ENCODE assay signal across 1 cellular context in the genomic region with DNA sequence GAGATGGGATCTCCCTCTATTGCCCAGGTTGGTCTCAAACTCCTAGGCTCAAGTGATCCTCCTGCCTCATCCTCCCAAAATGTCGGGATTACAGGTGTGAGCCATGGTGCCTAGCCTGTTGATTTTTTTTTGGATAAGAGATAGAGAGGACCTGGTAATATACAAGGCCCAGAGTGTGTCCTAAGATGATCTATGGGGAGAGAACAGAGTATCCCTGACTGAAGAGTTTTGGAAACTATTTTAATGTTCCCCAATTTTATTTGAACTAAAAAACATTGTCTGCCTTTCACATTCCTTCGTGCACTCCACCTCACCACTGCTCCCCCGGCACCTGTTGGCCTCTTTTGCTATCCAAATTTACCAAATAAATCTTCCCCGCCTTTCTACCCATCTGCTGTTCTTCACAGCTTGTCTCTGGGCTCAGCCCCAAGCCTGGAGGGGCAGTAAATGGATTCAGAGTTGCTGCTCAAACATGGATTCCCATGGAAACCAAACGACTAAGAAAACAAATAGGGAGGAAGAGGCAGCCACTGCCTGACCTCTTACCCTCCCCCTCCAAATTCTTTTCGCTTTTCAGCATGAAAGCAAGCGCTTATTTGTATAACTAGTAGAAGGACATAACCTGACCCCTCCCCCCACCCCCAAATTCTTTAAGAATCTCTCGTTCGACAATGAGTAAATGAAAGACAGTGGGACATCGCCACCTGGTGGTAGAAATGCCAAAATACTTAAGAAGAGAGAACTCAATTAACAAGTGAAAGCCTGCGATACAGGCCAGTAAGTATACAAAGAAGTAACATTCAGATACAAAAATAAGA.
TF ChIP-seq lines count a peak whose summit lies in the region.

No MANE protein-coding gene starts in this region.

TF ChIP-seq in K562, 482 proteins besides CTCF, POLR2A, EP300 and RAD21 (continued from another document and continues in another):
- TF ChIP-seq ZNF699 (CRISPR knock-in tag; IDR thresholded peaks at IDR 0.05; ENCODE audit: insufficient replicate concordance) (no peak), TEAD2 (tag; IDR thresholded peaks at IDR 0.05) (peak; percentile 70; the same call in 1 of the 2 replicates), CTBP1 (IDR thresholded peaks at IDR 0.05; ENCODE audit: borderline replicate concordance) (0 out of 2 replicates have a peak, but pooled peaks have one; percentile 11), ETS2 (tag; IDR thresholded peaks at IDR 0.05; ENCODE audit: borderline replicate concordance, poor library complexity, severe bottlenecking) (no peak), GATAD2A (IDR thresholded peaks at IDR 0.05) (no peak), ZNF79 (CRISPR knock-in tag; IDR thresholded peaks at IDR 0.05; ENCODE audit: low read depth) (no peak), SRSF1 (IDR thresholded peaks at IDR 0.05; ENCODE audit: low read depth, low read length) (no peak), ARID1B (IDR thresholded peaks at IDR 0.05) (no peak), BCL6 (CRISPR knock-in tag; IDR thresholded peaks at IDR 0.05) (no peak), FOSL1 (tag; conservative IDR thresholded peaks at IDR 0.05) (no peak), RBM17 (IDR thresholded peaks at IDR 0.05; ENCODE audit: borderline replicate concordance, low read depth, low read length) (no peak), POLR3A (IDR thresholded peaks at IDR 0.05; ENCODE audit: borderline replicate concordance, extremely low read depth, insufficient read depth, insufficient read length) (no peak), DMBX1 (CRISPR knock-in tag; IDR thresholded peaks at IDR 0.05; ENCODE audit: borderline replicate concordance) (no peak), TAF9B (IDR thresholded peaks at IDR 0.05; ENCODE audit: partially characterized antibody) (no peak), FOS (IDR thresholded peaks at IDR 0.05; ENCODE audit: extremely low read depth, insufficient read length) (no peak), NRF1 (conservative IDR thresholded peaks at IDR 0.05 in 1 of 2, IDR thresholded peaks at IDR 0.05 in 1 of 2) (no peak), ZBTB1 (CRISPR knock-in tag; IDR thresholded peaks at IDR 0.05; ENCODE audit: borderline replicate concordance, low read depth) (no peak), ZNF12 (CRISPR knock-in tag; IDR thresholded peaks at IDR 0.05) (no peak), ELF2 (CRISPR knock-in tag; IDR thresholded peaks at IDR 0.05) (no peak), MXI1 (IDR thresholded peaks at IDR 0.05; ENCODE audit: low read depth, low read length) (no peak), ZKSCAN3 (CRISPR knock-in tag; IDR thresholded peaks at IDR 0.05) (no peak), STAT5B (CRISPR knock-in tag; IDR thresholded peaks at IDR 0.05) (no peak), ZSCAN32 (CRISPR knock-in tag; IDR thresholded peaks at IDR 0.05) (no peak), CREB1 (IDR thresholded peaks at IDR 0.05) (no peak), CREB1 (CRISPR knock-in tag; IDR thresholded peaks at IDR 0.05) (no peak)
- TF ChIP-seq, protein P1, sequence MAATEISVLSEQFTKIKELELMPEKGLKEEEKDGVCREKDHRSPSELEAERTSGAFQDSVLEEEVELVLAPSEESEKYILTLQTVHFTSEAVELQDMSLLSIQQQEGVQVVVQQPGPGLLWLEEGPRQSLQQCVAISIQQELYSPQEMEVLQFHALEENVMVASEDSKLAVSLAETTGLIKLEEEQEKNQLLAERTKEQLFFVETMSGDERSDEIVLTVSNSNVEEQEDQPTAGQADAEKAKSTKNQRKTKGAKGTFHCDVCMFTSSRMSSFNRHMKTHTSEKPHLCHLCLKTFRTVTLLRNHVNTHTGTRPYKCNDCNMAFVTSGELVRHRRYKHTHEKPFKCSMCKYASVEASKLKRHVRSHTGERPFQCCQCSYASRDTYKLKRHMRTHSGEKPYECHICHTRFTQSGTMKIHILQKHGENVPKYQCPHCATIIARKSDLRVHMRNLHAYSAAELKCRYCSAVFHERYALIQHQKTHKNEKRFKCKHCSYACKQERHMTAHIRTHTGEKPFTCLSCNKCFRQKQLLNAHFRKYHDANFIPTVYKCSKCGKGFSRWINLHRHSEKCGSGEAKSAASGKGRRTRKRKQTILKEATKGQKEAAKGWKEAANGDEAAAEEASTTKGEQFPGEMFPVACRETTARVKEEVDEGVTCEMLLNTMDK (IDR thresholded peaks at IDR 0.05; ENCODE audit: borderline replicate concordance, insufficient read depth, low read depth, low read length, poor library complexity, severe bottlenecking), result no peak
- TF ChIP-seq, protein P2, sequence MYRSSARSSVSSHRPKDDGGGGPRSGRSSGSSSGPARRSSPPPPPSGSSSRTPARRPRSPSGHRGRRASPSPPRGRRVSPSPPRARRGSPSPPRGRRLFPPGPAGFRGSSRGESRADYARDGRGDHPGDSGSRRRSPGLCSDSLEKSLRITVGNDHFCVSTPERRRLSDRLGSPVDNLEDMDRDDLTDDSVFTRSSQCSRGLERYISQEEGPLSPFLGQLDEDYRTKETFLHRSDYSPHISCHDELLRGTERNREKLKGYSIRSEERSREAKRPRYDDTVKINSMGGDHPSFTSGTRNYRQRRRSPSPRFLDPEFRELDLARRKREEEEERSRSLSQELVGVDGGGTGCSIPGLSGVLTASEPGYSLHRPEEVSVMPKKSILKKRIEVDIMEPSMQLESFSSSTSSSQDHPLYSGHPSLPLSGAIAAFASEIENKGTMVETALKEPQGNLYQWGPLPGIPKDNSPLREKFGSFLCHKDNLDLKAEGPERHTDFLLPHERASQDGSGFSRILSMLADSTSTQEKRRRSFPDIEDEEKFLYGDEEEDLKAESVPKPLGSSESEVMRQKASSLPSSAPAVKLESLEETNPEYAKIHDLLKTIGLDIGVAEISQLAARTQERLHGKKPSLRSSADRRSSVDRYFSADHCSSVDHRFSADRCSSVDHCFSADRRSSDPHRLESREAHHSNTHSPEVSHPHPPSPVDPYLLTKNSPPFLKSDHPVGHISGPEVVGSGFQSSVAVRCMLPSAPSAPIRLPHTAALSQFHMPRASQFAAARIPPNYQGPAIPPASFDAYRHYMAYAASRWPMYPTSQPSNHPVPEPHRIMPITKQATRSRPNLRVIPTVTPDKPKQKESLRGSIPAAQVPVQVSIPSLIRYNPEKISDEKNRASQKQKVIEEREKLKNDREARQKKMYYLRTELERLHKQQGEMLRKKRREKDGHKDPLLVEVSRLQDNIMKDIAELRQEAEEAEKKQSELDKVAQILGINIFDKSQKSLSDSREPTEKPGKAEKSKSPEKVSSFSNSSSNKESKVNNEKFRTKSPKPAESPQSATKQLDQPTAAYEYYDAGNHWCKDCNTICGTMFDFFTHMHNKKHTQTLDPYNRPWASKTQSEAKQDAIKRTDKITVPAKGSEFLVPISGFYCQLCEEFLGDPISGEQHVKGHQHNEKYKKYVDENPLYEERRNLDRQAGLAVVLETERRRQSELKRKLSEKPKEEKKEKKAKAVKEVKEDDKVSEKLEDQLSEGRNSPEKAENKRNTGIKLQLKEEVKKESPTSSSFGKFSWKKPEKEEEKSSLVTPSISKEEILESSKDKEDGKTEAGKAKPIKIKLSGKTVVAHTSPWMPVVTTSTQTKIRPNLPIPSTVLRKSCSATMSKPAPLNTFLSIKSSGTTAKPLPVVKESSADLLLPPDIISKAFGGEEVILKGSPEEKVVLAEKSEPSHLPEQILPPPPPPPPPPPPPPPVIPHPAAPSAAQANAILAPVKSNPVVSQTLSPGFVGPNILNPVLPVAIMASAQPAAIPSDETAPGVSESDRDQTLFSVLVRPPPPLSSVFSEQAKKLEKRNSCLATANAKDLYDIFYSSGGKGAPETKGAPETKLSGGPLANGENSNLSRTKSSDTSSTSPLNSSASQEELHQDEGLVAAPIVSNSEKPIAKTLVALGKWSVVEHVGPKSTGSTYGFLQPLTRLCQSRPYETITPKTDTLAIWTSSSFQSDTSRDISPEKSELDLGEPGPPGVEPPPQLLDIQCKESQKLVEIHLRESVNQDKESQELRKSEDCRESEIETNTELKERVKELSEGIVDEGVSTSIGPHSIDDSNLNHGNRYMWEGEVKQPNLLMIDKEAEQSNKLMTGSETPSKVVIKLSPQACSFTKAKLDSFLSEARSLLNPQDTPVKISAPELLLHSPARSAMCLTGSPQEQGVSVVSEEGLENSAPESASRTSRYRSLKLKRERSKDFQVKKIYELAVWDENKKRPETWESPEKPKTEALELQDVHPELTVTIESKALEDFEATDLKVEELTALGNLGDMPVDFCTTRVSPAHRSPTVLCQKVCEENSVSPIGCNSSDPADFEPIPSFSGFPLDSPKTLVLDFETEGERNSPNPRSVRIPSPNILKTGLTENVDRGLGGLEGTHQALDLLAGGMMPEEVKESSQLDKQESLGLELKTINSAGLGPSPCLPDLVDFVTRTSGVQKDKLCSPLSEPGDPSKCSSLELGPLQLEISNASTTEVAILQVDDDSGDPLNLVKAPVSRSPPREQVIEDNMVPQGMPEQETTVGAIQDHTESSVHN (IDR thresholded peaks at IDR 0.05; ENCODE audit: borderline replicate concordance in 1 of 2, low read depth in 1 of 2), result no peak
- TF ChIP-seq, protein P3, sequence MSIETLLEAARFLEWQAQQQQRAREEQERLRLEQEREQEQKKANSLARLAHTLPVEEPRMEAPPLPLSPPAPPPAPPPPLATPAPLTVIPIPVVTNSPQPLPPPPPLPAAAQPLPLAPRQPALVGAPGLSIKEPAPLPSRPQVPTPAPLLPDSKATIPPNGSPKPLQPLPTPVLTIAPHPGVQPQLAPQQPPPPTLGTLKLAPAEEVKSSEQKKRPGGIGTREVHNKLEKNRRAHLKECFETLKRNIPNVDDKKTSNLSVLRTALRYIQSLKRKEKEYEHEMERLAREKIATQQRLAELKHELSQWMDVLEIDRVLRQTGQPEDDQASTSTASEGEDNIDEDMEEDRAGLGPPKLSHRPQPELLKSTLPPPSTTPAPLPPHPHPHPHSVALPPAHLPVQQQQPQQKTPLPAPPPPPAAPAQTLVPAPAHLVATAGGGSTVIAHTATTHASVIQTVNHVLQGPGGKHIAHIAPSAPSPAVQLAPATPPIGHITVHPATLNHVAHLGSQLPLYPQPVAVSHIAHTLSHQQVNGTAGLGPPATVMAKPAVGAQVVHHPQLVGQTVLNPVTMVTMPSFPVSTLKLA (conservative IDR thresholded peaks at IDR 0.05), result no peak
- TF ChIP-seq, protein P4, sequence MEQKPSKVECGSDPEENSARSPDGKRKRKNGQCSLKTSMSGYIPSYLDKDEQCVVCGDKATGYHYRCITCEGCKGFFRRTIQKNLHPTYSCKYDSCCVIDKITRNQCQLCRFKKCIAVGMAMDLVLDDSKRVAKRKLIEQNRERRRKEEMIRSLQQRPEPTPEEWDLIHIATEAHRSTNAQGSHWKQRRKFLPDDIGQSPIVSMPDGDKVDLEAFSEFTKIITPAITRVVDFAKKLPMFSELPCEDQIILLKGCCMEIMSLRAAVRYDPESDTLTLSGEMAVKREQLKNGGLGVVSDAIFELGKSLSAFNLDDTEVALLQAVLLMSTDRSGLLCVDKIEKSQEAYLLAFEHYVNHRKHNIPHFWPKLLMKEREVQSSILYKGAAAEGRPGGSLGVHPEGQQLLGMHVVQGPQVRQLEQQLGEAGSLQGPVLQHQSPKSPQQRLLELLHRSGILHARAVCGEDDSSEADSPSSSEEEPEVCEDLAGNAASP (IDR thresholded peaks at IDR 0.05), result no peak
- TF ChIP-seq, protein P5, sequence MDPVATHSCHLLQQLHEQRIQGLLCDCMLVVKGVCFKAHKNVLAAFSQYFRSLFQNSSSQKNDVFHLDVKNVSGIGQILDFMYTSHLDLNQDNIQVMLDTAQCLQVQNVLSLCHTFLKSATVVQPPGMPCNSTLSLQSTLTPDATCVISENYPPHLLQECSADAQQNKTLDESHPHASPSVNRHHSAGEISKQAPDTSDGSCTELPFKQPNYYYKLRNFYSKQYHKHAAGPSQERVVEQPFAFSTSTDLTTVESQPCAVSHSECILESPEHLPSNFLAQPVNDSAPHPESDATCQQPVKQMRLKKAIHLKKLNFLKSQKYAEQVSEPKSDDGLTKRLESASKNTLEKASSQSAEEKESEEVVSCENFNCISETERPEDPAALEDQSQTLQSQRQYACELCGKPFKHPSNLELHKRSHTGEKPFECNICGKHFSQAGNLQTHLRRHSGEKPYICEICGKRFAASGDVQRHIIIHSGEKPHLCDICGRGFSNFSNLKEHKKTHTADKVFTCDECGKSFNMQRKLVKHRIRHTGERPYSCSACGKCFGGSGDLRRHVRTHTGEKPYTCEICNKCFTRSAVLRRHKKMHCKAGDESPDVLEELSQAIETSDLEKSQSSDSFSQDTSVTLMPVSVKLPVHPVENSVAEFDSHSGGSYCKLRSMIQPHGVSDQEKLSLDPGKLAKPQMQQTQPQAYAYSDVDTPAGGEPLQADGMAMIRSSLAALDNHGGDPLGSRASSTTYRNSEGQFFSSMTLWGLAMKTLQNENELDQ (CRISPR knock-in tag; IDR thresholded peaks at IDR 0.05; ENCODE audit: borderline replicate concordance), result no peak
